ENCODE assay signal across 9 cellular contexts in the genomic region with DNA sequence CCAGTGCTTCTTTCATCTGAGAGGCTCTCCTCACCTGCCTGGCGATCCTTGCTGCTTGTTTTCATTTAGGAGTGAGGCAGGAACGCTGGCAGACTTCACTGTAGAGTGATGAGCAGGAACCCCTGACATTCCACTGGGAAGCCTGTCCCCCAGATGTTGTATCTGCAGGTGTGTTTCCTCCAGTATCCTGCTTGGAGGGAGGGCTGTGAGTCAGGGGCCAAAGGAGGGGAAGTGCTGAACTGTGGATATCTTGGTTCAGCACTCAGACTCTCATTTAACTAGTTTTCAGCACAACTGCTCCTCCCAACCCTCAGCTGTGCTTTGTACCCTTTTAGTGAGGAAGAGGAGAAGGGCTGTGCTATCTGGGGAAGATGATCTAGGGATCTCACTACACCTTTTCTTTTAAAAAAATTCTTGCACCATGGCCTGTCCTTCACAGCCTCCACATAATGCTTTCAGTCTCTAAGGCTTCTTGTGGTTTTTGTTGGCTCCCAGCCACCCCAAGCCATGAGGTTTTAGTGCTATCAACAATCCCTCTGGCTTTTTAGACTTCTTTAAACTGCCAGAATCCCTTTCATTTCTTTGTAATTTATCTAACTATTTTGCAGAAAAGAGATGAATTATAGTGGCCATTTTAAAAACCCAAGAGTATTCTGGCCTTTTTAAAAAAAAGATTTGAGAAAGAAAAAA. TPM values are rescaled to one million over a fixed set of nuclear protein-coding genes. Genes with fewer than 3 reads are reported as not detected.
A peak's percentile ranks its signal among the peaks of the same experiment; 100 is the strongest.
DNase-seq lines count a peak whose midpoint lies in the region; ATAC-seq and TF ChIP-seq lines count a peak whose summit lies in the region.
"Had no signal": no experiment of that assay in that cellular context is flagged by ENCODE, and none has a peak within 500 bp of the region (broad histone marks: within the 10 kb centered on the region; RNA-seq: fewer than 3 reads in every experiment).

No MANE protein-coding gene starts in this region.

- DNase-seq in BJ (ENCODE audit: low read depth) (peak; percentile 9), H7 (peak; percentile 17), OCI-M1 (lab: John Stamatoyannopoulos, UW) (peak; percentile 90), foreskin fibroblast (peak; percentile 51 to 76), epidermal melanocyte (ENCODE audit: insufficient read length, low spot score) (no peak), GM10248 (ENCODE audit: extremely low spot score) (no peak)
- no peak for DNase-seq in activated T-helper 1 cell treated with anti-CD3 and anti-CD28 coated beads, Interleukin-12 subunit alpha, Interleukin-12 subunit beta, Interleukin-2, Interleukin-4 antibody, amounts not matched to agents 30 ng/mL and 10 ng/mL and 1 ng/mL, durations not matched to agents 14 hours and 24 hours and 36 hours (ENCODE audit: low spot score)
- DNase-seq: activated CD4-positive, alpha-beta T cell treated with anti-CD3 and anti-CD28 coated beads, Interleukin-2, amount 10 ng/mL, durations not matched to agents 7 days and 5 days had no signal

- intact Hi-C loops in activated T-helper 1 cell treated with anti-CD3 and anti-CD28 coated beads, Interleukin-12 subunit alpha, Interleukin-12 subunit beta, Interleukin-2, Interleukin-4 antibody, amounts not matched to agents 30 ng/mL and 10 ng/mL and 1 ng/mL, durations not matched to agents 14 hours and 24 hours and 36 hours (cut with micrococcal nuclease): no loop called here

- H3K27me3 ChIP-seq in BJ (ENCODE audit: control insufficient read depth, insufficient read depth, low read length) (no peaks in the 10 kb centered on the region), H7 (ENCODE audit: control insufficient read depth, insufficient read depth, low read length) (no peaks in the 10 kb centered on the region)

- CTCF ChIA-PET in BJ (lab: Yijun Ruan, JAX) (interaction anchor here (1.0 to 3.3 kb wide), 3 partner anchors 11 to 24 kb away, joined by 3 to 14 read pairs (median 4); partner anchors contain the start of gene ASNSD1), GM10248 (lab: Yijun Ruan, JAX) (interaction anchor here (0.9 to 5.2 kb wide), 2 partner anchors 13 kb away, joined by 4 to 49 read pairs; partner anchors contain the start of gene ANKAR)

- H3K9me3 Mint-ChIP-seq in activated T-helper 1 cell treated with anti-CD3 and anti-CD28 coated beads, Interleukin-12 subunit alpha, Interleukin-12 subunit beta, Interleukin-2, Interleukin-4 antibody, amounts not matched to agents 30 ng/mL and 10 ng/mL and 1 ng/mL, durations not matched to agents 14 hours and 24 hours and 36 hours: no peaks in the 10 kb centered on the region
- H3K9me3 Mint-ChIP-seq: activated CD4-positive, alpha-beta T cell treated with anti-CD3 and anti-CD28 coated beads, Interleukin-2, amount 10 ng/mL, durations not matched to agents 7 days and 5 days had no signal

- no peak overlapping the region for H3K4me3 Mint-ChIP-seq in activated T-helper 1 cell treated with anti-CD3 and anti-CD28 coated beads, Interleukin-12 subunit alpha, Interleukin-12 subunit beta, Interleukin-2, Interleukin-4 antibody, amounts not matched to agents 30 ng/mL and 10 ng/mL and 1 ng/mL, durations not matched to agents 14 hours and 24 hours and 36 hours
- H3K4me3 Mint-ChIP-seq: activated CD4-positive, alpha-beta T cell treated with anti-CD3 and anti-CD28 coated beads, Interleukin-2, amount 10 ng/mL, durations not matched to agents 7 days and 5 days had no signal

- H3K4me1 Mint-ChIP-seq in activated T-helper 1 cell treated with anti-CD3 and anti-CD28 coated beads, Interleukin-12 subunit alpha, Interleukin-12 subunit beta, Interleukin-2, Interleukin-4 antibody, amounts not matched to agents 30 ng/mL and 10 ng/mL and 1 ng/mL, durations not matched to agents 14 hours and 24 hours and 36 hours (ENCODE audit: low read depth): peaks cover 8% of the 10 kb centered on the region

- TF ChIP-seq CTCF in BJ (IDR thresholded peaks at IDR 0.05; ENCODE audit: insufficient read depth, low read depth, low read length) (no peak), foreskin fibroblast (IDR thresholded peaks at IDR 0.05; ENCODE audit: low read depth, low read length) (no peak), GM10248 (IDR thresholded peaks at IDR 0.05; ENCODE audit: control extremely low read depth, extremely low read depth, low read depth, missing control alignments) (no peak)

- H3K36me3 Mint-ChIP-seq in activated T-helper 1 cell treated with anti-CD3 and anti-CD28 coated beads, Interleukin-12 subunit alpha, Interleukin-12 subunit beta, Interleukin-2, Interleukin-4 antibody, amounts not matched to agents 30 ng/mL and 10 ng/mL and 1 ng/mL, durations not matched to agents 14 hours and 24 hours and 36 hours (ENCODE audit: low read depth): peaks cover 2% of the 10 kb centered on the region

- H3K27ac Mint-ChIP-seq in activated T-helper 1 cell treated with anti-CD3 and anti-CD28 coated beads, Interleukin-12 subunit alpha, Interleukin-12 subunit beta, Interleukin-2, Interleukin-4 antibody, amounts not matched to agents 30 ng/mL and 10 ng/mL and 1 ng/mL, durations not matched to agents 14 hours and 24 hours and 36 hours: no peak overlapping the region

- H3K36me3 ChIP-seq in BJ (ENCODE audit: control insufficient read depth, insufficient read depth, low read length): no peaks in the 10 kb centered on the region
- no peaks in the 10 kb centered on the region for H3K36me3 ChIP-seq in H7 (replicated peaks; ENCODE audit: control insufficient read depth, insufficient read depth, low read length)

- H3K27me3 Mint-ChIP-seq in activated T-helper 1 cell treated with anti-CD3 and anti-CD28 coated beads, Interleukin-12 subunit alpha, Interleukin-12 subunit beta, Interleukin-2, Interleukin-4 antibody, amounts not matched to agents 30 ng/mL and 10 ng/mL and 1 ng/mL, durations not matched to agents 14 hours and 24 hours and 36 hours (ENCODE audit: insufficient read depth): no peaks in the 10 kb centered on the region
- H3K27me3 Mint-ChIP-seq: activated CD4-positive, alpha-beta T cell treated with anti-CD3 and anti-CD28 coated beads, Interleukin-2, amount 10 ng/mL, durations not matched to agents 7 days and 5 days had no signal

- H3K4me3 ChIP-seq in BJ (ENCODE audit: low read depth, low read length) (no peak overlapping the region), H7 (ENCODE audit: insufficient read depth, low read depth, low read length) (no peak overlapping the region), foreskin fibroblast (ENCODE audit: low read depth in 1 of 2, low read length in 2 of 2) (no peak overlapping the region)

- POLR2A ChIA-PET in BJ (lab: Charles Lee) (no interaction called here), GM10248 (lab: Yijun Ruan, JAX) (no interaction called here)

- ATAC-seq in GM18861 (IDR thresholded peaks at IDR 0.05; ENCODE audit: unreplicated experiment): no peak

RNA-seq across cellular contexts. Expression of gene ANKAR, which starts 11.2 kb away (rescaled TPM):
- polyA plus RNA-seq in BJ (2011; rRNA removed): 1.9 and 2.4 TPM in 2 replicates
- 2.5 and 3.1 TPM in 2 replicates for polyA minus RNA-seq in BJ (2011; rRNA and poly(A)+ RNA removed)
- 1.8 and 2.7 TPM in 2 replicates for total RNA-seq in H7 (2014; rRNA removed; shearing (Covaris generic))
- total RNA-seq in activated T-helper 1 cell treated with anti-CD3 and anti-CD28 coated beads, Interleukin-12 subunit alpha, Interleukin-12 subunit beta, Interleukin-2, Interleukin-4 antibody, amounts not matched to agents 30 ng/mL and 10 ng/mL and 1 ng/mL, durations not matched to agents 14 hours and 24 hours and 36 hours: 4.2 and 5.8 TPM in 2 replicates

RNA-seq across cellular contexts. Expression of gene ASNSD1, which starts 24.4 kb away (rescaled TPM):
- 24.1 and 49.6 TPM in 2 replicates for polyA plus RNA-seq in BJ (2011; rRNA removed)
- polyA minus RNA-seq in BJ (2011; rRNA and poly(A)+ RNA removed): 8.4 and 9.9 TPM in 2 replicates
- total RNA-seq in H7 (2014; rRNA removed; shearing (Covaris generic)): 45.4 and 51.9 TPM in 2 replicates
- 58.4 and 61.2 TPM in 2 replicates for total RNA-seq in activated T-helper 1 cell treated with anti-CD3 and anti-CD28 coated beads, Interleukin-12 subunit alpha, Interleukin-12 subunit beta, Interleukin-2, Interleukin-4 antibody, amounts not matched to agents 30 ng/mL and 10 ng/mL and 1 ng/mL, durations not matched to agents 14 hours and 24 hours and 36 hours

Comparison
In these comparisons a context has a peak if more than half of its experiments do, and no peak if none do; other contexts are left out.
1. DNase-seq: peak in BJ (single experiment), H7 (single experiment), OCI-M1 (single experiment) and foreskin fibroblast (2 of 2); none in epidermal melanocyte (single experiment), activated T-helper 1 cell treated with anti-CD3 and anti-CD28 coated beads, Interleukin-12 subunit alpha, Interleukin-12 subunit beta, Interleukin-2, Interleukin-4 antibody, amounts not matched to agents 30 ng/mL and 10 ng/mL and 1 ng/mL, durations not matched to agents 14 hours and 24 hours and 36 hours (single experiment) and GM10248 (single experiment).